In the genomic region with DNA sequence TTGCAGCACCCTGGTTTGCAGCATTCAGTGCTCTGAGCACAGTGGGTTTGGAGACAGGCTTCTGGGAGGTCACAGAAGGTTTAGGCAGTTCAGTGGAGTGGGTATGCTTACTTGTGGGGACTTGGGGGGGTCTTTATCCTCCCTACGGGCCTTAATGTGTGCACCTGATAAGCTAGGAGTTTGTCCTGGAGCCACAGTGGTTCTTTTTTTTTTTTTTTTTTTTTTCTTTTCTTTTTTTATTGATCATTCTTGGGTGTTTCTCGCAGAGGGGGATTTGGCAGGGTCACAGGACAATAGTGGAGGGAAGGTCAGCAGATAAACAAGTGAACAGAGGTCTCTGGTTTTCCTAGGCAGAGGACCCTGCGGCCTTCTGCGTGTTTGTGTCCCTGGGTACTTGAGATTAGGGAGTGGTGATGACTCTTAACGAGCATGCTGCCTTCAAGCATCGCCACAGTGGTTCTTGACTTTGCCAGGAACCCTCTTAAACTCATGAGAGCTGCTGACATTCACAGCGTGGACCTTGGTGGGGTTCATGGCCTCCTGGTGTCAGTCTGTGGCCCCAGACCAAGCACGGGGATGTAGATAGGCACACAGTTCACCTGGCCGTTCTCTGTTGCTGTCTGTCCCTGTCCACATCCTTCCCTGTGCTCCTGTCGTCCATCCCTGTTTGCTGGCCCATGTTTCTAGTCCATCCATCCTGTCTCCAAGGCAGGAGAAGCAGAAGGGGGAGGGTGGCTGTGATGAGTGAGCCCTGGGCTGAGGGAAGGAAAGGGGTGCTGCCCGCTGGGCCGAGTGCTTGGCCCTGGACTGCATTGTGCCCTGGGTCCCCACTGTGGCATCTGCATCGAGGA, we compare ENCODE assay signal across 9 cellular contexts. TPM values are rescaled to one million over a fixed set of nuclear protein-coding genes. Genes with fewer than 3 reads are reported as not detected.
DNase-seq lines count a peak whose midpoint lies in the region; ATAC-seq, FAIRE-seq and TF ChIP-seq lines count a peak whose summit lies in the region.
"Had no signal": no experiment of that assay in that cellular context is flagged by ENCODE, and none has a peak within 500 bp of the region (broad histone marks: within the 10 kb centered on the region; RNA-seq: fewer than 3 reads in every experiment).

No MANE protein-coding gene starts in this region.

- ATAC-seq in left ventricle myocardium superior = no peak
- no peak for ATAC-seq in GM18519 (IDR thresholded peaks at IDR 0.05; ENCODE audit: low FRiP score, unreplicated experiment)

- no peaks in the 10 kb centered on the region for H3K9me3 ChIP-seq in left ventricle myocardium inferior (replicated peaks)
- H3K9me3 ChIP-seq in mammary epithelial cell (replicated peaks; ENCODE audit: insufficient read depth, low read length) = no peaks in the 10 kb centered on the region
- H3K9me3 ChIP-seq in mucosa of stomach (ENCODE audit: control insufficient read depth, low read length) = no peaks in the 10 kb centered on the region

- intact Hi-C loops in left ventricle myocardium inferior (cut with micrococcal nuclease) (no loop called here), left ventricle myocardium superior (cut with micrococcal nuclease) (no loop called here), mammary epithelial cell (cut with micrococcal nuclease) (no loop called here)

- DNase-seq in left ventricle myocardium inferior (no peak), left ventricle myocardium superior (no peak), mammary epithelial cell (no peak), DMS 273 (lab: John Stamatoyannopoulos, UW; ENCODE audit: unreplicated experiment) (no peak), urothelium cell line (ENCODE audit: low spot score) (no peak), NOMO-1 (lab: John Stamatoyannopoulos, UW; ENCODE audit: unreplicated experiment in 2 of 2) (no peak)
- DNase-seq: GF-D8 had no signal

- H2AFZ ChIP-seq in mammary epithelial cell (ENCODE audit: low read depth, low read length) = no peak overlapping the region

- H3K79me2 ChIP-seq in mammary epithelial cell (ENCODE audit: insufficient read depth, low read length) = peaks cover 75% of the 10 kb centered on the region

- no peaks in the 10 kb centered on the region for H4K20me1 ChIP-seq in mammary epithelial cell (ENCODE audit: insufficient read depth, low read length)

- H3K27me3 ChIP-seq in left ventricle myocardium inferior (ENCODE audit: low read depth) (no peaks in the 10 kb centered on the region), mammary epithelial cell (ENCODE audit: insufficient read depth, low read length) (no peaks in the 10 kb centered on the region), mucosa of stomach (ENCODE audit: control insufficient read depth, insufficient read depth, low read length) (no peaks in the 10 kb centered on the region)

- H3K4me2 ChIP-seq in mammary epithelial cell (ENCODE audit: insufficient read depth, low read depth, low read length) = peak overlapping the region; percentile 89

- BruUV-seq in mammary epithelial cell (replicated peaks; lab: Mats Ljungman, UMichigan) = TSS peak; percentile 37

- H3K4me1 ChIP-seq in left ventricle myocardium inferior (peaks cover 82% of the 10 kb centered on the region), mammary epithelial cell (ENCODE audit: insufficient read depth, low read length) (peaks cover 56% of the 10 kb centered on the region), mucosa of stomach (ENCODE audit: control insufficient read depth, insufficient read depth, low read length) (peaks cover 74% of the 10 kb centered on the region)

- H3K4me3 ChIP-seq in left ventricle myocardium inferior (peak overlapping the region; percentile 97), mammary epithelial cell (replicated peaks in 1 of 3; ENCODE audit: insufficient read depth in 1 of 3, low read depth in 2 of 3, low read length in 3 of 3) (no peak overlapping the region), mucosa of stomach (ENCODE audit: low read length) (no peak overlapping the region)

- in situ Hi-C loops in mammary epithelial cell (cut with MboI; ENCODE audit: low sequenced_read_pairs in 2 of 2) = no loop called here

- peak overlapping the region; percentile 99 for H3K27ac ChIP-seq in left ventricle myocardium inferior (replicated peaks)
- H3K27ac ChIP-seq in mammary epithelial cell (ENCODE audit: insufficient read depth, low read depth, low read length) = no peak overlapping the region

- CTCF ChIA-PET in mammary epithelial cell (lab: Charles Lee; ENCODE audit: low non-redundant PET) = no interaction called here

- H3K9ac ChIP-seq in mammary epithelial cell (ENCODE audit: insufficient read depth, low read length) (no peak overlapping the region), mucosa of stomach (ENCODE audit: low read length) (peak overlapping the region; percentile 42)

- dilution Hi-C loops in mammary epithelial cell (cut with HindIII; ENCODE audit: low sequenced_read_pairs) = no loop called here

- WGBS in mammary epithelial cell (ENCODE audit: low coverage, missing lambda C conversion rate) = 73% methylated on average over 12 of the region's 13 CpGs

- peaks cover 19% of the 10 kb centered on the region for H3K36me3 ChIP-seq in left ventricle myocardium inferior
- peaks cover 2% of the 10 kb centered on the region for H3K36me3 ChIP-seq in mammary epithelial cell (ENCODE audit: insufficient read depth, low read length)
- no peaks in the 10 kb centered on the region for H3K36me3 ChIP-seq in mucosa of stomach (ENCODE audit: control insufficient read depth, insufficient read depth, low read length)

- no peak for TF ChIP-seq CTCF in left ventricle myocardium inferior (IDR thresholded peaks at IDR 0.05; ENCODE audit: borderline replicate concordance)
- no peak for TF ChIP-seq CTCF in mammary epithelial cell (conservative IDR thresholded peaks at IDR 0.05 in 1 of 2, IDR thresholded peaks at IDR 0.05 in 1 of 2; ENCODE audit: extremely low read depth in 1 of 2, insufficient read depth in 1 of 2, low read depth in 1 of 2, low read length in 2 of 2)

- FAIRE-seq in urothelium cell line (lab: Jason Lieb, UNC) = no peak

RNA-seq across cellular contexts. Expression of a gene that starts 2.7 kb away (rescaled TPM):
- total RNA-seq in left ventricle myocardium inferior (47.8 TPM), left ventricle myocardium superior (65.5 TPM), mammary epithelial cell (10 to 100 TPM; 59.7 to 82.3 TPM)
- polyA plus RNA-seq in mammary epithelial cell = 46.7 TPM
- polyA minus RNA-seq in mammary epithelial cell = 134 TPM

RNA-seq across cellular contexts. Expression of a gene that starts 23.6 kb away (rescaled TPM):
- 13.5 TPM for total RNA-seq in left ventricle myocardium inferior
- 10.1 TPM for total RNA-seq in left ventricle myocardium superior
- total RNA-seq in mammary epithelial cell = 10 to 100 TPM in 1 of 2 donors, 1 to 10 TPM in 1; 9.0 to 23.5 TPM
- 10.0 TPM for polyA plus RNA-seq in mammary epithelial cell
- 12.0 TPM for polyA minus RNA-seq in mammary epithelial cell

RNA-seq across cellular contexts. Expression of a gene that starts 26.4 kb away (rescaled TPM):
- total RNA-seq in left ventricle myocardium inferior = not detected
- 1.1 TPM for total RNA-seq in left ventricle myocardium superior
- total RNA-seq in mammary epithelial cell = 100 to 1,000 TPM; 106 to 107 TPM
- 166 TPM for polyA plus RNA-seq in mammary epithelial cell
- polyA minus RNA-seq in mammary epithelial cell = 99.5 TPM

RNA-seq across cellular contexts. Expression of a gene that starts 48.6 kb away (rescaled TPM):
- total RNA-seq in left ventricle myocardium inferior (not detected), left ventricle myocardium superior (not detected), mammary epithelial cell (not detected)
- not detected for polyA plus RNA-seq in mammary epithelial cell
- polyA minus RNA-seq in mammary epithelial cell = not detected

RNA-seq across cellular contexts. Expression of a gene that starts 50.7 kb away (rescaled TPM):
- 27.9 TPM for total RNA-seq in left ventricle myocardium inferior
- total RNA-seq in left ventricle myocardium superior = 41.6 TPM
- total RNA-seq in mammary epithelial cell = 10 to 100 TPM; 28.2 to 99.3 TPM
- polyA plus RNA-seq in mammary epithelial cell = 117 TPM
- 257 TPM for polyA minus RNA-seq in mammary epithelial cell

Comparison
In these comparisons a context has a peak if more than half of its experiments do, and no peak if none do; other contexts are left out.
1. RNA of a gene that starts 26.4 kb away (total RNA-seq): 106 to 107 TPM in mammary epithelial cell; 1.1 TPM in left ventricle myocardium superior (single experiment) and not detected in left ventricle myocardium inferior (single experiment); every median in the first group is over 10 times any median in the second.